ENCODE assay signal across 1 cellular context in the genomic region with DNA sequence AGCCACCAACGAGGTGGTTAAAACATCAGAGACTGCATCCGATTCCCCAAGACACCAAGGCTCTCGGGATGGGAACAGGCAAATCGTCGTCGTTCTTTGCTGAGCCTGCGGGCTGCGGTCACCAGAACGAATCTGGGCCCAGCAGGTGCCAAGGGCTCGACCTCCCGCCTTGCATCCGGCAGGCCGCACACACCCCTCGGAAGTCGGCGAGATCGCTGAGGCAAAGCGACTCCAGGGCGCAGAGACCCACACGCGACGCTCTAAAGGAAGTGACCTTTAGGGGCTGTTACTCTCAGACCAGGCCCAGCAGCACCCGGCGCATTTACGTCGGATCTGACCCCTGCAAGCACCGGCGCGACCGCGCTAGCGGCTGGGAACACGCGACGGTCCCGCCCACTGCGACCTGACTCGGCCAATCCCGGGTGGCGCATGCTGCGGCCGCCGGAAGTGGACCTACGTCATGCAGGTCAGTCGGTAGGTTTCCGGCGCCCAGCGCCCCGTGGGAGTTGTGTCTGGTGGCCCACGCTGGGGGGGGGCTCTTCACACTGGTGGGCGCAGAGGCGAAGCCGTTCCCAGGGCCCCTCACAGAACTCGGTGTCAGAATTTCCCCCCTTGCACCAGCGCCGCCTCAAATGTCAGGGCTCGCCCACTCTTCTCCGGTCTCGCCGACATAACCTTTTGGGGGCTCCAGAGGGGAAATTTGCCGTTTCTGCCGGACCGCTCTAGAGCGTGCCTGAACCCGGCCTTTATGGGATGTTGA.
A peak's percentile ranks its signal among the peaks of the same experiment; 100 is the strongest.
TF ChIP-seq lines count a peak whose summit lies in the region.

No MANE protein-coding gene starts in this region.

TF ChIP-seq in GM23338, 12 proteins besides CTCF, POLR2A, EP300 and RAD21 (continued from another document):
- TF ChIP-seq, protein P1, sequence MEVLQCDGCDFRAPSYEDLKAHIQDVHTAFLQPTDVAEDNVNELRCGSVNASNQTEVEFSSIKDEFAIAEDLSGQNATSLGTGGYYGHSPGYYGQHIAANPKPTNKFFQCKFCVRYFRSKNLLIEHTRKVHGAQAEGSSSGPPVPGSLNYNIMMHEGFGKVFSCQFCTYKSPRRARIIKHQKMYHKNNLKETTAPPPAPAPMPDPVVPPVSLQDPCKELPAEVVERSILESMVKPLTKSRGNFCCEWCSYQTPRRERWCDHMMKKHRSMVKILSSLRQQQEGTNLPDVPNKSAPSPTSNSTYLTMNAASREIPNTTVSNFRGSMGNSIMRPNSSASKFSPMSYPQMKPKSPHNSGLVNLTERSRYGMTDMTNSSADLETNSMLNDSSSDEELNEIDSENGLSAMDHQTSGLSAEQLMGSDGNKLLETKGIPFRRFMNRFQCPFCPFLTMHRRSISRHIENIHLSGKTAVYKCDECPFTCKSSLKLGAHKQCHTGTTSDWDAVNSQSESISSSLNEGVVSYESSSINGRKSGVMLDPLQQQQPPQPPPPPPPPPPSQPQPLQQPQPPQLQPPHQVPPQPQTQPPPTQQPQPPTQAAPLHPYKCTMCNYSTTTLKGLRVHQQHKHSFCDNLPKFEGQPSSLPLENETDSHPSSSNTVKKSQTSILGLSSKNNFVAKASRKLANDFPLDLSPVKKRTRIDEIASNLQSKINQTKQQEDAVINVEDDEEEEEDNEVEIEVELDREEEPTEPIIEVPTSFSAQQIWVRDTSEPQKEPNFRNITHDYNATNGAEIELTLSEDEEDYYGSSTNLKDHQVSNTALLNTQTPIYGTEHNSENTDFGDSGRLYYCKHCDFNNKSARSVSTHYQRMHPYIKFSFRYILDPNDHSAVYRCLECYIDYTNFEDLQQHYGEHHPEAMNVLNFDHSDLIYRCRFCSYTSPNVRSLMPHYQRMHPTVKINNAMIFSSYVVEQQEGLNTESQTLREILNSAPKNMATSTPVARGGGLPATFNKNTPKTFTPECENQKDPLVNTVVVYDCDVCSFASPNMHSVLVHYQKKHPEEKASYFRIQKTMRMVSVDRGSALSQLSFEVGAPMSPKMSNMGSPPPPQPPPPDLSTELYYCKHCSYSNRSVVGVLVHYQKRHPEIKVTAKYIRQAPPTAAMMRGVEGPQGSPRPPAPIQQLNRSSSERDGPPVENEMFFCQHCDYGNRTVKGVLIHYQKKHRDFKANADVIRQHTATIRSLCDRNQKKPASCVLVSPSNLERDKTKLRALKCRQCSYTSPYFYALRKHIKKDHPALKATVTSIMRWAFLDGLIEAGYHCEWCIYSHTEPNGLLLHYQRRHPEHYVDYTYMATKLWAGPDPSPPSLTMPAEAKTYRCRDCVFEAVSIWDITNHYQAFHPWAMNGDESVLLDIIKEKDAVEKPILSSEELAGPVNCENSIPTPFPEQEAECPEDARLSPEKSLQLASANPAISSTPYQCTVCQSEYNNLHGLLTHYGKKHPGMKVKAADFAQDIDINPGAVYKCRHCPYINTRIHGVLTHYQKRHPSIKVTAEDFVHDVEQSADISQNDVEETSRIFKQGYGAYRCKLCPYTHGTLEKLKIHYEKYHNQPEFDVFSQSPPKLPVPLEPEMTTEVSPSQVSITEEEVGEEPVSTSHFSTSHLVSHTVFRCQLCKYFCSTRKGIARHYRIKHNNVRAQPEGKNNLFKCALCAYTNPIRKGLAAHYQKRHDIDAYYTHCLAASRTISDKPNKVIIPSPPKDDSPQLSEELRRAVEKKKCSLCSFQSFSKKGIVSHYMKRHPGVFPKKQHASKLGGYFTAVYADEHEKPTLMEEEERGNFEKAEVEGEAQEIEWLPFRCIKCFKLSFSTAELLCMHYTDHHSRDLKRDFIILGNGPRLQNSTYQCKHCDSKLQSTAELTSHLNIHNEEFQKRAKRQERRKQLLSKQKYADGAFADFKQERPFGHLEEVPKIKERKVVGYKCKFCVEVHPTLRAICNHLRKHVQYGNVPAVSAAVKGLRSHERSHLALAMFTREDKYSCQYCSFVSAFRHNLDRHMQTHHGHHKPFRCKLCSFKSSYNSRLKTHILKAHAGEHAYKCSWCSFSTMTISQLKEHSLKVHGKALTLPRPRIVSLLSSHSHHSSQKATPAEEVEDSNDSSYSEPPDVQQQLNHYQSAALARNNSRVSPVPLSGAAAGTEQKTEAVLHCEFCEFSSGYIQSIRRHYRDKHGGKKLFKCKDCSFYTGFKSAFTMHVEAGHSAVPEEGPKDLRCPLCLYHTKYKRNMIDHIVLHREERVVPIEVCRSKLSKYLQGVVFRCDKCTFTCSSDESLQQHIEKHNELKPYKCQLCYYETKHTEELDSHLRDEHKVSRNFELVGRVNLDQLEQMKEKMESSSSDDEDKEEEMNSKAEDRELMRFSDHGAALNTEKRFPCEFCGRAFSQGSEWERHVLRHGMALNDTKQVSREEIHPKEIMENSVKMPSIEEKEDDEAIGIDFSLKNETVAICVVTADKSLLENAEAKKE (CRISPR knock-in tag; IDR thresholded peaks at IDR 0.05) = no peak
- TF ChIP-seq CREB1 (CRISPR knock-in tag; IDR thresholded peaks at IDR 0.05; ENCODE audit: low read depth) (peak; percentile 69), STAT1 (IDR thresholded peaks at IDR 0.05; ENCODE audit: unreplicated experiment) (no peak), POLR2AphosphoS5 (IDR thresholded peaks at IDR 0.05; ENCODE audit: low read depth) (peak; percentile 51; the same call in 1 of the 2 replicates), ZNF331 (CRISPR knock-in tag; IDR thresholded peaks at IDR 0.05; ENCODE audit: low read depth) (no peak)
TF ChIP-seq in GM23338: peak in this region for 2.
